Comparison of ENCODE assay signal across 2 cellular contexts in genomic region chr6:75602897-75603395, GRCh38.
TF ChIP-seq lines count a peak whose summit lies in the region.

No MANE protein-coding gene starts in this region.

TF ChIP-seq in GM23338, 12 proteins besides CTCF, POLR2A, EP300 and RAD21 (continued from another document):
- TF ChIP-seq REST (IDR thresholded peaks at IDR 0.05; ENCODE audit: unreplicated experiment) (no peak), EZH2phosphoT487 (IDR thresholded peaks at IDR 0.05; ENCODE audit: unreplicated experiment) (no peak), NANOG (IDR thresholded peaks at IDR 0.05; ENCODE audit: borderline replicate concordance) (no peak), EZH2 (IDR thresholded peaks at IDR 0.05; ENCODE audit: low read depth, unreplicated experiment) (no peak)
TF ChIP-seq in GM23338: peak in this region for 0.

TF ChIP-seq in H1, 55 proteins besides CTCF, POLR2A, EP300 and RAD21 (continued from another document):
- TF ChIP-seq CHD7 (IDR thresholded peaks at IDR 0.05; ENCODE audit: insufficient replicate concordance, low read length) (no peak), USF2 (IDR thresholded peaks at IDR 0.05; ENCODE audit: low read length) (no peak), KDM4A (IDR thresholded peaks at IDR 0.05; ENCODE audit: low read depth, low read length, severe bottlenecking) (no peak), SP1 (IDR thresholded peaks at IDR 0.05; ENCODE audit: low read depth, low read length) (no peak), SIRT6 (IDR thresholded peaks at IDR 0.05; ENCODE audit: low read length) (no peak), BCL11A (IDR thresholded peaks at IDR 0.05; ENCODE audit: low read depth in 2 of 2, low read length in 2 of 2) (no peak), GTF2F1 (IDR thresholded peaks at IDR 0.05; ENCODE audit: borderline replicate concordance, low read depth, low read length) (no peak), JUND (IDR thresholded peaks at IDR 0.05; ENCODE audit: low read length) (no peak), ATF3 (IDR thresholded peaks at IDR 0.05; ENCODE audit: insufficient read depth, low read depth, low read length) (no peak), SUZ12 (IDR thresholded peaks at IDR 0.05; ENCODE audit: low read length) (no peak), FOSL1 (IDR thresholded peaks at IDR 0.05; ENCODE audit: insufficient read depth, low read depth, low read length) (no peak), BACH1 (IDR thresholded peaks at IDR 0.05; ENCODE audit: low read length) (no peak), NANOG (IDR thresholded peaks at IDR 0.05; ENCODE audit: insufficient read depth, low read depth, low read length, poor library complexity, severe bottlenecking) (no peak), RBBP5 (IDR thresholded peaks at IDR 0.05; ENCODE audit: borderline replicate concordance, low read depth, low read length) (no peak), CEBPB (IDR thresholded peaks at IDR 0.05; ENCODE audit: low read depth, low read length) (no peak)
